8 cellular contexts compared by ENCODE assay signal in genomic region chr1:100038401-100039306, GRCh38.
DNase-seq lines count a peak whose midpoint lies in the region; ATAC-seq and TF ChIP-seq lines count a peak whose summit lies in the region.

No MANE protein-coding gene starts in this region.

- peaks cover 13% of the 10 kb centered on the region for H3K36me3 Mint-ChIP-seq in endothelial cell (ENCODE audit: low read depth, unreplicated experiment)

- H3K9me3 Mint-ChIP-seq in endothelial cell (ENCODE audit: unreplicated experiment), result no peaks in the 10 kb centered on the region

- ATAC-seq in GM18868 (IDR thresholded peaks at IDR 0.05; ENCODE audit: unreplicated experiment) (peak; percentile 38), HG03103 (IDR thresholded peaks at IDR 0.05; ENCODE audit: low read depth, unreplicated experiment) (peak; percentile 44), mucosa of descending colon (peak; percentile 73)

- intact Hi-C loops in mucosa of descending colon (cut with DNase I, micrococcal nuclease), result loop anchor here in 1 of 2 donors (5.0 kb wide), 1 partner anchor 66 kb away; no protein-coding TSS in a partner anchor

- H3K27me3 Mint-ChIP-seq in endothelial cell (ENCODE audit: unreplicated experiment), result peaks cover 13% of the 10 kb centered on the region

- H3K36me3 ChIP-seq in mucosa of descending colon (ENCODE audit: low read depth), result no peaks in the 10 kb centered on the region

- DNase-seq in AG09309 (ENCODE audit: low read depth) (no peak), NCI-H69 (lab: John Stamatoyannopoulos, UW) (peak; percentile 70), endothelial cell (ENCODE audit: low spot score) (peak; percentile 46), mucosa of descending colon (peak; percentile 78 to 87 (median 79))
- peak; percentile 64 for DNase-seq in activated CD8-positive, alpha-beta memory T cell treated with anti-CD3 and anti-CD28 coated beads, Interleukin-2, amount 50 U/mL, for 24 hours (ENCODE audit: extremely low read depth)
- peak; percentile 53 for DNase-seq in stimulated activated CD8-positive, alpha-beta memory T cell treated with anti-CD3 and anti-CD28 coated beads, Interleukin-4, amount 100 ng/mL, for 24 hours (ENCODE audit: low read depth)

- H3K4me3 Mint-ChIP-seq in endothelial cell (ENCODE audit: unreplicated experiment), result peak overlapping the region; percentile 100

- peak overlapping the region; percentile 100 for H3K27ac Mint-ChIP-seq in endothelial cell (ENCODE audit: unreplicated experiment)

- H3K4me1 Mint-ChIP-seq in endothelial cell (ENCODE audit: unreplicated experiment), result peaks cover 31% of the 10 kb centered on the region

- TF ChIP-seq CTCF in AG09309 (IDR thresholded peaks at IDR 0.05; ENCODE audit: control insufficient read depth, insufficient read depth, low read depth, low read length, missing control alignments) (no peak), endothelial cell (IDR thresholded peaks at IDR 0.05; ENCODE audit: unreplicated experiment) (no peak), mucosa of descending colon (IDR thresholded peaks at IDR 0.05) (no peak)

- peak overlapping the region; percentile 78 for H3K4me3 ChIP-seq in AG09309 (ENCODE audit: control insufficient read depth, low read depth, low read length)
- peak overlapping the region; percentile 86 for H3K4me3 ChIP-seq in mucosa of descending colon

- peaks cover 14% of the 10 kb centered on the region for H3K4me1 ChIP-seq in mucosa of descending colon (ENCODE audit: low read depth)

- no peaks in the 10 kb centered on the region for H3K9me3 ChIP-seq in mucosa of descending colon
